1 cellular context compared by ENCODE assay signal in the genomic region with DNA sequence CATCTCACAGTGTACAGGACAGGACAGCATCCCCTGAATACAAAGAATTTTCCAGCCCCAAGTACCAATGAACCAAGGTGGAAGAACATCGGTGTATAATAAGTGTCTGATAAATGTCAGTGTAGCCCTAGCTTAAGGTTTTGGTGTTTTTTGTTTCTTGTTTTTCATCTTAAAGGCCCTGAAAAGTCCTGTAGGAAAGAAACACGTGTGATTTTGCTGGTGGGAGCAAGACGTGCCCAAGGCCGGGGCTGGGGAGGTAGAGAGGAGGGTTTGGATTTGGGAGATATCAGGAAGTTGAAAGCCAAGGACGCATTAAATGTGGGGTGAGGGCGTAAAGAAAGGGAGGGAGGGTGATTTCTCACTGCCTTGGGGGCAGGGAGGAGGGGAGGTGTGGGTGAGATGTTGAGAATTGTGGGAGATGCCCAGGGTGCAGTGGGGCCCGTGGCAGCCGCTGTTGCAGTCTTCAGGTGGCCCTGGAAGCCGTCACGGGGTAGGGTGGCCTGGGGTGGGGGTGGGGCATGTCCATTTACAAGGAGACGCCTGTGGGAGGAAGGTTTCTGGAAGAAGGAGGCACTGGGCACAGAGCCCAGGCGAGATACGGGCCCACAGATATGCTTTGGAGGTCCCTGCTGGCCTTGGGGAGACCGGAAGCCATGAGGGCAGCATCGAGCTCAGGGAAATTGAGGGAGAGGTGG.
TF ChIP-seq lines count a peak whose summit lies in the region.

No MANE protein-coding gene starts in this region.

TF ChIP-seq in WTC11, 78 proteins besides CTCF, POLR2A, EP300 and RAD21:
- TF ChIP-seq RELA (CRISPR knock-in tag; IDR thresholded peaks at IDR 0.05; ENCODE audit: borderline replicate concordance) = no peak
- TF ChIP-seq, protein P1, sequence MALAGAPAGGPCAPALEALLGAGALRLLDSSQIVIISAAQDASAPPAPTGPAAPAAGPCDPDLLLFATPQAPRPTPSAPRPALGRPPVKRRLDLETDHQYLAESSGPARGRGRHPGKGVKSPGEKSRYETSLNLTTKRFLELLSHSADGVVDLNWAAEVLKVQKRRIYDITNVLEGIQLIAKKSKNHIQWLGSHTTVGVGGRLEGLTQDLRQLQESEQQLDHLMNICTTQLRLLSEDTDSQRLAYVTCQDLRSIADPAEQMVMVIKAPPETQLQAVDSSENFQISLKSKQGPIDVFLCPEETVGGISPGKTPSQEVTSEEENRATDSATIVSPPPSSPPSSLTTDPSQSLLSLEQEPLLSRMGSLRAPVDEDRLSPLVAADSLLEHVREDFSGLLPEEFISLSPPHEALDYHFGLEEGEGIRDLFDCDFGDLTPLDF (CRISPR knock-in tag; IDR thresholded peaks at IDR 0.05) = no peak
- no peak for TF ChIP-seq NR3C1 (CRISPR knock-in tag; conservative IDR thresholded peaks at IDR 0.05; ENCODE audit: low read depth)
- TF ChIP-seq ZNF232 (CRISPR knock-in tag; IDR thresholded peaks at IDR 0.05) = no peak
- no peak for TF ChIP-seq ZNF219 (CRISPR knock-in tag; IDR thresholded peaks at IDR 0.05; ENCODE audit: borderline replicate concordance)
- TF ChIP-seq FOXJ3 (CRISPR knock-in tag; IDR thresholded peaks at IDR 0.05; ENCODE audit: borderline replicate concordance) = no peak
- TF ChIP-seq, protein P2, sequence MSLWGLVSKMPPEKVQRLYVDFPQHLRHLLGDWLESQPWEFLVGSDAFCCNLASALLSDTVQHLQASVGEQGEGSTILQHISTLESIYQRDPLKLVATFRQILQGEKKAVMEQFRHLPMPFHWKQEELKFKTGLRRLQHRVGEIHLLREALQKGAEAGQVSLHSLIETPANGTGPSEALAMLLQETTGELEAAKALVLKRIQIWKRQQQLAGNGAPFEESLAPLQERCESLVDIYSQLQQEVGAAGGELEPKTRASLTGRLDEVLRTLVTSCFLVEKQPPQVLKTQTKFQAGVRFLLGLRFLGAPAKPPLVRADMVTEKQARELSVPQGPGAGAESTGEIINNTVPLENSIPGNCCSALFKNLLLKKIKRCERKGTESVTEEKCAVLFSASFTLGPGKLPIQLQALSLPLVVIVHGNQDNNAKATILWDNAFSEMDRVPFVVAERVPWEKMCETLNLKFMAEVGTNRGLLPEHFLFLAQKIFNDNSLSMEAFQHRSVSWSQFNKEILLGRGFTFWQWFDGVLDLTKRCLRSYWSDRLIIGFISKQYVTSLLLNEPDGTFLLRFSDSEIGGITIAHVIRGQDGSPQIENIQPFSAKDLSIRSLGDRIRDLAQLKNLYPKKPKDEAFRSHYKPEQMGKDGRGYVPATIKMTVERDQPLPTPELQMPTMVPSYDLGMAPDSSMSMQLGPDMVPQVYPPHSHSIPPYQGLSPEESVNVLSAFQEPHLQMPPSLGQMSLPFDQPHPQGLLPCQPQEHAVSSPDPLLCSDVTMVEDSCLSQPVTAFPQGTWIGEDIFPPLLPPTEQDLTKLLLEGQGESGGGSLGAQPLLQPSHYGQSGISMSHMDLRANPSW (CRISPR knock-in tag; conservative IDR thresholded peaks at IDR 0.05; ENCODE audit: low read depth) = no peak
- TF ChIP-seq ZNF425 (CRISPR knock-in tag; conservative IDR thresholded peaks at IDR 0.05) = no peak
- no peak for TF ChIP-seq TCF7 (CRISPR knock-in tag; IDR thresholded peaks at IDR 0.05; ENCODE audit: low read depth)
TF ChIP-seq in WTC11: peak in this region for 0.
